ENCODE assay signal across 1 cellular context in genomic region chr6:118843685-118844390, GRCh38.
TF ChIP-seq lines count a peak whose summit lies in the region.

No MANE protein-coding gene starts in this region.

TF ChIP-seq in HepG2, 621 proteins besides CTCF, POLR2A, EP300 and RAD21 (continued from another document):
- TF ChIP-seq SNRNP70 (IDR thresholded peaks at IDR 0.05; ENCODE audit: low read depth, low read length) (no peak), GATAD2A (CRISPR knock-in tag; IDR thresholded peaks at IDR 0.05) (no peak)
